ENCODE assay signal across 8 cellular contexts in genomic region chr1:100894622-100895539, GRCh38. TPM values are rescaled to one million over a fixed set of nuclear protein-coding genes. Genes with fewer than 3 reads are reported as not detected.
DNase-seq lines count a peak whose midpoint lies in the region; ATAC-seq and TF ChIP-seq lines count a peak whose summit lies in the region.

Gene EXTL2, minus strand, starts transcription at chr1:100894842. Its CDS starts 6,085 bp downstream, at chr1:100888757.

- no peaks in the 10 kb centered on the region for H3K27me3 Mint-ChIP-seq in activated CD4-positive, alpha-beta T cell treated with anti-CD3 and anti-CD28 coated beads for 36 hours

- H3K4me3 ChIP-seq in AG10803 (ENCODE audit: low read length) (peak within 1 kb of the TSS; percentile 91), choroid plexus epithelial cell (ENCODE audit: low read depth, low read length) (peak within 1 kb of the TSS; percentile 89)

- TF ChIP-seq CTCF in AG10803 (conservative IDR thresholded peaks at IDR 0.05; ENCODE audit: low read length) = no peak; the same call in 1 of the 2 replicates
- no peak for TF ChIP-seq CTCF in choroid plexus epithelial cell (conservative IDR thresholded peaks at IDR 0.05; ENCODE audit: low read depth, low read length)

- POLR2A ChIA-PET in activated CD4-positive, alpha-beta T cell treated with anti-CD3 and anti-CD28 coated beads for 36 hours (lab: Charles Lee) = interaction anchor here (0.6 to 1.4 kb wide), 6 partner anchors 9 to 628 kb away, joined by 3 to 5 read pairs (median 4); no protein-coding TSS in a partner anchor

- peaks cover 46% of the 10 kb centered on the region for H3K36me3 Mint-ChIP-seq in activated CD4-positive, alpha-beta T cell treated with anti-CD3 and anti-CD28 coated beads for 36 hours (ENCODE audit: low read depth)

- peaks cover 41% of the 10 kb centered on the region for H3K4me1 Mint-ChIP-seq in activated CD4-positive, alpha-beta T cell treated with anti-CD3 and anti-CD28 coated beads for 36 hours

- DNase-seq in AG10803 (ENCODE audit: low read depth) = peak; percentile 60
- peak; percentile 93 for DNase-seq in NCI-H345 treated with DMSO at 0.1 percent for 48 hours (lab: John Stamatoyannopoulos, UW; ENCODE audit: unreplicated experiment)
- peak; percentile 81 for DNase-seq in activated CD4-positive, alpha-beta T cell treated with anti-CD3 and anti-CD28 coated beads for 36 hours
- DNase-seq in choroid plexus epithelial cell (ENCODE audit: low read depth) = peak; percentile 76
- DNase-seq in kidney glomerular epithelial cell (lab: John Stamatoyannopoulos, UW) = peak; percentile 89
- DNase-seq in stimulated activated CD4-positive, alpha-beta T cell treated with anti-CD3 and anti-CD28 coated beads, Interleukin-15, amount 100 ng/mL, for 48 hours (ENCODE audit: low read depth in 2 of 2) = peak; percentile 44 to 52

- peak within 1 kb of the TSS; percentile 100 for H3K4me3 Mint-ChIP-seq in activated CD4-positive, alpha-beta T cell treated with anti-CD3 and anti-CD28 coated beads for 36 hours

- intact Hi-C loops in activated CD4-positive, alpha-beta T cell treated with anti-CD3 and anti-CD28 coated beads for 36 hours (cut with DNase I, micrococcal nuclease) = loop anchor here (1.0 to 10.0 kb wide), 5 partner anchors 518 to 762 kb away; partner anchors contain the start of genes CDC14A (in 1 of the 2), RTCA (in 1 of the 2) and TRMT13 (in 1 of the 2)

- peaks cover 10% of the 10 kb centered on the region for H3K9me3 Mint-ChIP-seq in activated CD4-positive, alpha-beta T cell treated with anti-CD3 and anti-CD28 coated beads for 36 hours (ENCODE audit: low read depth)

- ATAC-seq in GM19023 (IDR thresholded peaks at IDR 0.05; ENCODE audit: unreplicated experiment) (peak; percentile 40), HG03342 (IDR thresholded peaks at IDR 0.05; ENCODE audit: unreplicated experiment) (peak; percentile 39)
- ATAC-seq in activated CD4-positive, alpha-beta T cell treated with anti-CD3 and anti-CD28 coated beads for 36 hours = peak; percentile 24

- CTCF ChIA-PET in activated CD4-positive, alpha-beta T cell treated with anti-CD3 and anti-CD28 coated beads for 36 hours (lab: Charles Lee) = interaction anchor here (0.7 to 2.3 kb wide), 8 partner anchors 14 to 1013 kb away, joined by 3 to 7 read pairs (median 4); no protein-coding TSS in a partner anchor

- peak within 1 kb of the TSS; percentile 100 for H3K27ac Mint-ChIP-seq in activated CD4-positive, alpha-beta T cell treated with anti-CD3 and anti-CD28 coated beads for 36 hours

RNA-seq across cellular contexts. Expression of gene EXTL2, which starts in this region (rescaled TPM):
- 1 to 10 TPM; 4.5 to 5.0 TPM for total RNA-seq in activated CD4-positive, alpha-beta T cell treated with anti-CD3 and anti-CD28 coated beads for 36 hours

Comparison
In these comparisons a context has a peak if more than half of its experiments do, and no peak if none do; other contexts are left out.
1. Peak in every context shown above with its lines: DNase-seq, ATAC-seq and H3K4me3 ChIP-seq.